In the genomic region with DNA sequence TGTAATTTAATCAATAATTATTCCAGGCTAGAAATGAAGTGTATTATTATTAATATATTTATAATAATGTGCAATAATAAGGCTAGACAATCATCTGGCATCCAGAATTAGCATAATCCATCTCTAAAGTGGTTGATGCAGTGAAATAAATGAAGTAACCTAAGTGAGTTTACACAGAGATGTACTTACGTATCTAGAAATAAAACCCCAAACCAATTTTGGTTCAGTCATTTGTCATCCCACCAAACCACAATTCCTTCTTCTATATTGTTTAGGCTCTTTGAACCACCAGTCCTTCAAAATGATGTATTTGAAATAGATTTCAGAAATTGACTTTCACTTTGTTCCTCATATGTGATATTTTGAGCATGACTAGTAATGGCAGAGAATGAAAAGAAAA, we compare ENCODE assay signal across 1 cellular context.
TF ChIP-seq lines count a peak whose summit lies in the region.

No MANE protein-coding gene starts in this region.

TF ChIP-seq in K562, 482 proteins besides CTCF, POLR2A, EP300 and RAD21 (continued from another document):
- TF ChIP-seq PATZ1 (CRISPR knock-in tag; IDR thresholded peaks at IDR 0.05; ENCODE audit: borderline replicate concordance), result no peak
